Comparison of ENCODE assay signal across 17 cellular contexts in genomic region chr5:126363658-126364057, GRCh38. TPM values are rescaled to one million over a fixed set of nuclear protein-coding genes. Genes with fewer than 3 reads are reported as not detected.
DNase-seq lines count a peak whose midpoint lies in the region; ATAC-seq lines count a peak whose summit lies in the region.
"Had no signal": no experiment of that assay in that cellular context is flagged by ENCODE, and none has a peak within 500 bp of the region (broad histone marks: within the 10 kb centered on the region; RNA-seq: fewer than 3 reads in every experiment).

No MANE protein-coding gene starts in this region.

- intact Hi-C loops in left colon (cut with DNase I, micrococcal nuclease), result loop anchor here in 1 of 2 donors (10.0 kb wide), 1 partner anchor 171 kb away; no protein-coding TSS in a partner anchor

- no peak overlapping the region for H3K4me3 Mint-ChIP-seq in activated T-helper 17 cell treated with anti-CD3 and anti-CD28 coated beads, Interleukin-2, amount 50 U/mL, for 72 hours
- H3K4me3 Mint-ChIP-seq: activated CD4-positive, alpha-beta T cell treated with anti-CD3 and anti-CD28 coated beads, Interleukin-2, amount 10 ng/mL, durations not matched to agents 24 days and 14 days; CD4-positive, alpha-beta memory T cell had no signal

- ATAC-seq in GM18861 (IDR thresholded peaks at IDR 0.05; ENCODE audit: unreplicated experiment) (peak; percentile 28), left colon (peak; percentile 81), GM19328 (IDR thresholded peaks at IDR 0.05; ENCODE audit: unreplicated experiment) (no peak), HG03139 (IDR thresholded peaks at IDR 0.05; ENCODE audit: unreplicated experiment) (no peak), GM18867 (IDR thresholded peaks at IDR 0.05; ENCODE audit: unreplicated experiment) (no peak)
- peak; percentile 23 for ATAC-seq in activated T-helper 17 cell treated with anti-CD3 and anti-CD28 coated beads, Interleukin-2, amount 50 U/mL, for 72 hours (replicated peaks)

- no peak overlapping the region for H3K27ac Mint-ChIP-seq in activated T-helper 17 cell treated with anti-CD3 and anti-CD28 coated beads, Interleukin-2, amount 50 U/mL, for 72 hours
- H3K27ac Mint-ChIP-seq: activated CD4-positive, alpha-beta T cell treated with anti-CD3 and anti-CD28 coated beads, Interleukin-2, amount 10 ng/mL, durations not matched to agents 24 days and 14 days had no signal

- no peaks in the 10 kb centered on the region for H3K9me3 Mint-ChIP-seq in activated T-helper 17 cell treated with anti-CD3 and anti-CD28 coated beads, Interleukin-2, amount 50 U/mL, for 72 hours
- H3K9me3 Mint-ChIP-seq: activated CD4-positive, alpha-beta T cell treated with anti-CD3 and anti-CD28 coated beads, Interleukin-2, amount 10 ng/mL, durations not matched to agents 24 days and 14 days; CD4-positive, alpha-beta memory T cell had no signal

- H3K4me1 Mint-ChIP-seq in activated T-helper 17 cell treated with anti-CD3 and anti-CD28 coated beads, Interleukin-2, amount 50 U/mL, for 72 hours, result no peaks in the 10 kb centered on the region
- H3K4me1 Mint-ChIP-seq: activated CD4-positive, alpha-beta T cell treated with anti-CD3 and anti-CD28 coated beads, Interleukin-2, amount 10 ng/mL, durations not matched to agents 24 days and 14 days; CD4-positive, alpha-beta memory T cell had no signal

- no peaks in the 10 kb centered on the region for H3K36me3 Mint-ChIP-seq in activated T-helper 17 cell treated with anti-CD3 and anti-CD28 coated beads, Interleukin-2, amount 50 U/mL, for 72 hours (ENCODE audit: low read depth)
- H3K36me3 Mint-ChIP-seq: CD4-positive, alpha-beta memory T cell had no signal

- H3K27me3 Mint-ChIP-seq in activated T-helper 17 cell treated with anti-CD3 and anti-CD28 coated beads, Interleukin-2, amount 50 U/mL, for 72 hours, result no peaks in the 10 kb centered on the region
- H3K27me3 Mint-ChIP-seq: activated CD4-positive, alpha-beta T cell treated with anti-CD3 and anti-CD28 coated beads, Interleukin-2, amount 10 ng/mL, durations not matched to agents 24 days and 14 days; CD4-positive, alpha-beta memory T cell had no signal

- peak; percentile 40 for DNase-seq in M059J (ENCODE audit: low read depth)
- DNase-seq in left colon, result no peak
- no peak for DNase-seq in activated CD4-positive, alpha-beta T cell treated with anti-CD3 and anti-CD28 coated beads, Interleukin-2, amount 50 U/mL, for 4 hours
- DNase-seq: activated CD4-positive, alpha-beta T cell treated with anti-CD3 and anti-CD28 coated beads, Interleukin-2, amount 10 ng/mL, durations not matched to agents 24 days and 14 days; activated T-cell treated with anti-CD3 and anti-CD28 coated beads, Interleukin-2, amount 50 U/mL, for 1 hour; amniotic stem cell; CD4-positive, alpha-beta memory T cell; heart right ventricle; kidney glomerular epithelial cell; NK-92 treated with Interleukin-12 subunit alpha and Interleukin-12 subunit beta, amount 100 ng/mL, for 24 hours; posterior cingulate gyrus; stomach had no signal

RNA-seq across cellular contexts. Expression of gene GRAMD2B, which starts 59.6 kb away (rescaled TPM):
- 26.7 and 27.9 TPM in 2 replicates for total RNA-seq in M059J (2014; rRNA removed; shearing (Covaris generic))
- total RNA-seq in activated T-helper 17 cell treated with anti-CD3 and anti-CD28 coated beads, Interleukin-2, amount 50 U/mL, for 72 hours, result 10 to 100 TPM in 1 of 2 donors, 1 to 10 TPM in 1; 8.0 to 11.8 TPM
- total RNA-seq in left colon, result 10 to 100 TPM; 49.8 to 52.2 TPM

Comparison
In these comparisons a context has a peak if more than half of its experiments do, and no peak if none do; other contexts are left out.
1. ATAC-seq: peak in GM18861 (single experiment), activated T-helper 17 cell treated with anti-CD3 and anti-CD28 coated beads, Interleukin-2, amount 50 U/mL, for 72 hours (single experiment) and left colon (single experiment); none in GM19328 (single experiment), HG03139 (single experiment) and GM18867 (single experiment).